12 cellular contexts compared by ENCODE assay signal in the genomic region with DNA sequence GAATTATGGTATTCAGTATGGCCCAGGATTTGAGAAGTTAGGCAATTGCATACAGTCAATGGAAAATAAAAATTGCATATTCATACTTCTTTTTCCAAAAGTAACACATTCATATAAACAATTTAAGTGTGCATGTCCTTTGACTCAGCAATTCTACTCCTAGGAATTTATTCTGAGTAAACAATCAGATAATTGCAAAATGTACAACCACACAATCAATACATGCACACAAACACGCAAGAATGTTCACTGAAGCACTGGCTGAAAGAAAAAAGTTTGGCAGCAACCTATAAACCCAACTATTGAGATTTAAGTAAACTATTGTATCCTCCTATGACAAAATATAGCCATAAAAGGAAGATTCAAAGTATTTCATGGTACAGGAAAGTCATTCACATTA. TPM values are rescaled to one million over a fixed set of nuclear protein-coding genes. Genes with fewer than 3 reads are reported as not detected.
DNase-seq lines count a peak whose midpoint lies in the region; ATAC-seq and TF ChIP-seq lines count a peak whose summit lies in the region.
"Had no signal": no experiment of that assay in that cellular context is flagged by ENCODE, and none has a peak within 500 bp of the region (broad histone marks: within the 10 kb centered on the region; RNA-seq: fewer than 3 reads in every experiment).

No MANE protein-coding gene starts in this region.

- H3K4me2 ChIP-seq in IMR-90 (ENCODE audit: low read depth, low read length) (no peak overlapping the region), mammary epithelial cell (ENCODE audit: insufficient read depth, low read depth, low read length) (peak overlapping the region; percentile 92)

- ATAC-seq in IMR-90 (ENCODE audit: low read depth) (no peak), left lung (no peak), GM21367 (IDR thresholded peaks at IDR 0.05; ENCODE audit: unreplicated experiment) (no peak), HG03095 (IDR thresholded peaks at IDR 0.05; ENCODE audit: unreplicated experiment) (no peak), GM18519 (IDR thresholded peaks at IDR 0.05; ENCODE audit: low FRiP score, unreplicated experiment) (no peak)
- ATAC-seq: activated CD4-positive, alpha-beta T cell treated with anti-CD3 and anti-CD28 coated beads for 36 hours had no signal

- BruUV-seq in IMR-90 (replicated peaks; lab: Mats Ljungman, UMichigan) (no TSS peak), mammary epithelial cell (replicated peaks; lab: Mats Ljungman, UMichigan) (no TSS peak)

- no peak overlapping the region for H3K4ac ChIP-seq in IMR-90 (ENCODE audit: low read depth, low read length)

- no peak for TF ChIP-seq EP300 in stomach (IDR thresholded peaks at IDR 0.05)

- H4K20me1 ChIP-seq in IMR-90 (ENCODE audit: insufficient read depth, low read length) (no peaks in the 10 kb centered on the region), mammary epithelial cell (ENCODE audit: insufficient read depth, low read length) (no peaks in the 10 kb centered on the region)

- no peak for TF ChIP-seq RAD21 in IMR-90 (IDR thresholded peaks at IDR 0.05; ENCODE audit: low read length)

- H3K79me2 ChIP-seq in mammary epithelial cell (ENCODE audit: insufficient read depth, low read length): peaks cover 3% of the 10 kb centered on the region

- no peak overlapping the region for H4K5ac ChIP-seq in IMR-90 (ENCODE audit: low read depth, low read length)

- no peaks in the 10 kb centered on the region for H3K27me3 ChIP-seq in IMR-90 (ENCODE audit: control insufficient read depth, insufficient read depth, low read length)
- H3K27me3 ChIP-seq in mammary epithelial cell (ENCODE audit: insufficient read depth, low read length): no peaks in the 10 kb centered on the region
- H3K27me3 ChIP-seq in left lung: peaks cover 0 to 41% of the 10 kb centered on the region in 2 donors
- no peaks in the 10 kb centered on the region for H3K27me3 ChIP-seq in stomach

- no peaks in the 10 kb centered on the region for H3K4me1 ChIP-seq in IMR-90 (ENCODE audit: control insufficient read depth, insufficient read depth, low read length)
- peaks cover 16% of the 10 kb centered on the region for H3K4me1 ChIP-seq in mammary epithelial cell (ENCODE audit: insufficient read depth, low read length)
- peaks cover 0 to 16% of the 10 kb centered on the region in 2 donors for H3K4me1 ChIP-seq in left lung
- H3K4me1 ChIP-seq in stomach: peaks cover 0 to 37% (median 24%) of the 10 kb centered on the region in 4 donors

- dilution Hi-C loops in IMR-90 (cut with HindIII; ENCODE audit: low sequenced_read_pairs, unreplicated experiment) (no loop called here), mammary epithelial cell (cut with HindIII; ENCODE audit: low sequenced_read_pairs) (no loop called here)

- no peaks in the 10 kb centered on the region for H3K9me1 ChIP-seq in IMR-90 (ENCODE audit: insufficient read depth, low read length)

- no peak overlapping the region for H3K56ac ChIP-seq in IMR-90 (ENCODE audit: extremely low read depth, insufficient read depth, low read length)

- H3K9ac ChIP-seq in IMR-90 (ENCODE audit: low read depth, low read length) (no peak overlapping the region), mammary epithelial cell (ENCODE audit: insufficient read depth, low read length) (no peak overlapping the region)

- H4K8ac ChIP-seq in IMR-90 (ENCODE audit: low read depth in 2 of 2, low read length in 2 of 2): no peak overlapping the region

- H3K27ac ChIP-seq in IMR-90 (ENCODE audit: insufficient read depth, low read length) (no peak overlapping the region), mammary epithelial cell (ENCODE audit: insufficient read depth, low read depth, low read length) (peak overlapping the region; percentile 82), left lung (peak overlapping the region in 1 of 2 donors; percentile 87), stomach (no peak overlapping the region)
- H3K27ac ChIP-seq: thoracic aorta had no signal

- no peak overlapping the region for H2AFZ ChIP-seq in IMR-90 (replicated peaks; ENCODE audit: low read length, poor library complexity)
- H2AFZ ChIP-seq in mammary epithelial cell (ENCODE audit: low read depth, low read length): peak overlapping the region; percentile 13

- no peak overlapping the region for H3K14ac ChIP-seq in IMR-90 (replicated peaks; ENCODE audit: low read depth, low read length)

- H3K18ac ChIP-seq in IMR-90 (ENCODE audit: low read depth, low read length): no peak overlapping the region

- H3K4me3 ChIP-seq in IMR-90 (ENCODE audit: insufficient read depth, low read depth, low read length) (no peak overlapping the region), mammary epithelial cell (replicated peaks in 1 of 3; ENCODE audit: insufficient read depth in 1 of 3, low read depth in 2 of 3, low read length in 3 of 3) (peak overlapping the region; percentile 15 to 85 (median 63)), left lung (peak overlapping the region; percentile 74 to 89), stomach (peak overlapping the region in 3 of 4 donors; percentile 82 to 92 (median 92))
- H3K4me3 ChIP-seq: thoracic aorta had no signal

- H2BK15ac ChIP-seq in IMR-90 (ENCODE audit: low read depth, low read length): no peak overlapping the region

- no peak overlapping the region for H2BK120ac ChIP-seq in IMR-90 (ENCODE audit: low read depth, low read length)

- H3K36me3 ChIP-seq in IMR-90 (ENCODE audit: control insufficient read depth, insufficient read depth, low read length): no peaks in the 10 kb centered on the region
- H3K36me3 ChIP-seq in mammary epithelial cell (ENCODE audit: insufficient read depth, low read length): no peaks in the 10 kb centered on the region
- H3K36me3 ChIP-seq in left lung: no peaks in the 10 kb centered on the region
- no peaks in the 10 kb centered on the region for H3K36me3 ChIP-seq in stomach
- H3K36me3 ChIP-seq: thoracic aorta had no signal

- no peak overlapping the region for H2AK5ac ChIP-seq in IMR-90 (ENCODE audit: low read depth, low read length)

- TF ChIP-seq POLR2A in IMR-90 (IDR thresholded peaks at IDR 0.05; ENCODE audit: low read depth, low read length) (no peak), stomach (IDR thresholded peaks at IDR 0.05) (no peak)

- H3K9me3 ChIP-seq in IMR-90 (ENCODE audit: control insufficient read depth, insufficient read depth, low read length) (no peaks in the 10 kb centered on the region), mammary epithelial cell (replicated peaks; ENCODE audit: insufficient read depth, low read length) (no peaks in the 10 kb centered on the region), left lung (no peaks in the 10 kb centered on the region), stomach (no peaks in the 10 kb centered on the region)
- H3K9me3 ChIP-seq: thoracic aorta had no signal

- WGBS in IMR-90 (ENCODE audit: extremely low coverage in 2 of 2, insufficient read length in 1 of 2), 2 experiments: no CpG with 5 or more reads among the region's 1 CpG
- 8% methylated on average over 1 of the region's 1 CpG for WGBS in mammary epithelial cell (ENCODE audit: low coverage, missing lambda C conversion rate)
- 27 to 43% (median 30%) methylated on average over 1 of the region's 1 CpG for WGBS in stomach, 5 donors

- no peak overlapping the region for H2BK20ac ChIP-seq in IMR-90 (ENCODE audit: low read depth, low read length)

- POLR2A ChIA-PET in IMR-90 (lab: Charles Lee; ENCODE audit: unreplicated experiment): no interaction called here

- intact Hi-C loops in IMR-90 (cut with micrococcal nuclease) (no loop called here), mammary epithelial cell (cut with micrococcal nuclease) (no loop called here), left lung (cut with DNase I) (no loop called here), stomach (cut with DNase I; ENCODE audit: low total_unique reads) (no loop called here)

- no peaks in the 10 kb centered on the region for H3K79me1 ChIP-seq in IMR-90 (ENCODE audit: low read depth in 1 of 2, low read length in 2 of 2)

- TF ChIP-seq CTCF in IMR-90 (conservative IDR thresholded peaks at IDR 0.05; ENCODE audit: low read depth, low read length) (no peak), mammary epithelial cell (conservative IDR thresholded peaks at IDR 0.05 in 1 of 2, IDR thresholded peaks at IDR 0.05 in 1 of 2; ENCODE audit: extremely low read depth in 1 of 2, insufficient read depth in 1 of 2, low read depth in 1 of 2, low read length in 2 of 2) (no peak), left lung (IDR thresholded peaks at IDR 0.05) (no peak), stomach (IDR thresholded peaks at IDR 0.05) (no peak)

- in situ Hi-C loops in IMR-90 (cut with MboI; ENCODE audit: low sequenced_read_pairs) (no loop called here), mammary epithelial cell (cut with MboI; ENCODE audit: low sequenced_read_pairs in 2 of 2) (no loop called here)

- peak; percentile 2 for DNase-seq in IMR-90
- DNase-seq in mammary epithelial cell: no peak
- DNase-seq in left lung: no peak
- no peak for DNase-seq in stomach
- DNase-seq: activated CD4-positive, alpha-beta T cell treated with anti-CD3 and anti-CD28 coated beads for 36 hours; activated T-cell treated with anti-CD3 and anti-CD28 coated beads for 4 hours; NCI-H748 treated with DMSO at 0.1 percent for 48 hours had no signal

- no peak overlapping the region for H2BK5ac ChIP-seq in IMR-90 (ENCODE audit: low read depth, low read length, poor library complexity, severe bottlenecking)

- CTCF ChIA-PET in IMR-90 (lab: Yijun Ruan, JAX) (no interaction called here), mammary epithelial cell (lab: Charles Lee; ENCODE audit: low non-redundant PET) (no interaction called here)

- H3K23ac ChIP-seq in IMR-90 (ENCODE audit: low read depth, low read length): no peak overlapping the region

- no peak overlapping the region for H4K91ac ChIP-seq in IMR-90 (ENCODE audit: insufficient read depth, low read depth, low read length)

- no peak overlapping the region for H2AK9ac ChIP-seq in IMR-90 (replicated peaks; ENCODE audit: low read depth, low read length, poor library complexity)

RNA-seq across cellular contexts. Expression of a gene that starts 1.6 kb away (rescaled TPM):
- under 0.01 TPM in 1 of 2 replicates, not detected in the other for total RNA-seq in IMR-90 (2012; rRNA removed)
- 0.03 TPM in 1 of 2 replicates, not detected in the other for polyA plus RNA-seq in IMR-90 (2012; rRNA removed)
- polyA plus RNA-seq in IMR-90 (2012; cell fraction: cytosol; rRNA removed): not detected in 2 replicates
- polyA plus RNA-seq in IMR-90 (2012; cell fraction: nucleus; rRNA removed; ENCODE audit: low replicate concordance): not detected in 2 replicates
- total RNA-seq in mammary epithelial cell: 1 to 10 TPM; 2.4 to 5.2 TPM
- 0.65 TPM for polyA plus RNA-seq in mammary epithelial cell
- not detected for polyA minus RNA-seq in mammary epithelial cell
- total RNA-seq in left lung: 10 to 100 TPM in 1 of 2 donors, 1 to 10 TPM in 1; 4.5 to 11.8 TPM
- total RNA-seq in stomach: 10 to 100 TPM in 1 of 5 donors, 1 to 10 TPM in 3, not detected in 1; 1.8 to 11.6 (median 7.9) TPM
- 1 to 10 TPM; 4.7 to 8.2 (median 5.9) TPM for polyA plus RNA-seq in stomach
- total RNA-seq: activated CD4-positive, alpha-beta T cell treated with anti-CD3 and anti-CD28 coated beads for 36 hours; endothelial cell of umbilical vein had no signal
- polyA plus RNA-seq: endothelial cell of umbilical vein had no signal

RNA-seq across cellular contexts. Expression of a gene that starts 1.8 kb away (rescaled TPM):
- total RNA-seq in IMR-90 (2012; rRNA removed): 0.28 TPM in 1 of 2 replicates, not detected in the other
- 0.63 and 1.3 TPM in 2 replicates for polyA plus RNA-seq in IMR-90 (2012; rRNA removed)
- 0.04 and 0.10 TPM in 2 replicates for polyA plus RNA-seq in IMR-90 (2012; cell fraction: cytosol; rRNA removed)
- 1.4 and 18.7 TPM in 2 replicates for polyA plus RNA-seq in IMR-90 (2012; cell fraction: nucleus; rRNA removed; ENCODE audit: low replicate concordance)
- total RNA-seq in mammary epithelial cell: 10 to 100 TPM; 11.8 to 18.1 TPM
- polyA plus RNA-seq in mammary epithelial cell: 3.5 TPM
- polyA minus RNA-seq in mammary epithelial cell: not detected
- total RNA-seq in left lung: 10 to 100 TPM in 1 of 2 donors, 1 to 10 TPM in 1; 8.1 to 12.4 TPM
- total RNA-seq in stomach: 10 to 100 TPM in 4 of 5 donors, 1 to 10 TPM in 1; 6.7 to 55.8 (median 46.1) TPM
- polyA plus RNA-seq in stomach: 10 to 100 TPM in 1 of 3 donors, 1 to 10 TPM in 2; 1.6 to 35.3 (median 4.6) TPM

RNA-seq across cellular contexts. Expression of a gene that starts 36.7 kb away (rescaled TPM):
- not detected in 2 replicates for total RNA-seq in IMR-90 (2012; rRNA removed)
- not detected in 2 replicates for polyA plus RNA-seq in IMR-90 (2012; rRNA removed)
- polyA plus RNA-seq in IMR-90 (2012; cell fraction: cytosol; rRNA removed): not detected in 2 replicates
- 0.01 TPM in 2 replicates for polyA plus RNA-seq in IMR-90 (2012; cell fraction: nucleus; rRNA removed; ENCODE audit: low replicate concordance)
- under 1 TPM; 0.09 to 0.50 TPM for total RNA-seq in mammary epithelial cell
- polyA plus RNA-seq in mammary epithelial cell: 0.01 TPM
- 0.52 TPM for polyA minus RNA-seq in mammary epithelial cell
- under 1 TPM; 0.34 to 0.38 TPM for total RNA-seq in left lung
- 1 to 10 TPM in 1 of 5 donors, under 1 TPM in 1, not detected in 3; 0.89 to 1.5 TPM for total RNA-seq in stomach
- under 1 TPM in 1 of 3 donors, not detected in 2; 0.48 TPM for polyA plus RNA-seq in stomach
- total RNA-seq: activated CD4-positive, alpha-beta T cell treated with anti-CD3 and anti-CD28 coated beads for 36 hours; endothelial cell of umbilical vein had no signal
